Comparison of ENCODE assay signal across 20 cellular contexts in genomic region chr1:26221094-26221493, GRCh38. TPM values are rescaled to one million over a fixed set of nuclear protein-coding genes. Genes with fewer than 3 reads are reported as not detected.
DNase-seq lines count a peak whose midpoint lies in the region; ATAC-seq and TF ChIP-seq lines count a peak whose summit lies in the region.
"Had no signal": no experiment of that assay in that cellular context is flagged by ENCODE, and none has a peak within 500 bp of the region (broad histone marks: within the 10 kb centered on the region; RNA-seq: fewer than 3 reads in every experiment).

No MANE protein-coding gene starts in this region.

- H3K36me3 ChIP-seq in HEK293 (ENCODE audit: control insufficient read depth in 2 of 2, insufficient read depth in 1 of 2, low read length in 2 of 2) = no peaks in the 10 kb centered on the region
- H3K36me3 ChIP-seq in suprapubic skin = no peaks in the 10 kb centered on the region
- H3K36me3 ChIP-seq: BLaER1, HAP-1 had no signal

- H3K4me3 Mint-ChIP-seq in CD4-positive, alpha-beta T cell = no peak overlapping the region
- H3K4me3 Mint-ChIP-seq: CD14-positive monocyte; CD8-positive, alpha-beta T cell; IgD-negative memory B cell had no signal

- ATAC-seq in HG02938 (IDR thresholded peaks at IDR 0.05; ENCODE audit: unreplicated experiment) = no peak
- no peak for ATAC-seq in CD4-positive, alpha-beta T cell (ENCODE audit: poor library complexity)
- ATAC-seq: CD8-positive, alpha-beta T cell had no signal

- POLR2A ChIA-PET in HEK293 (lab: Yijun Ruan, JAX) = no interaction called here
- POLR2A ChIA-PET in CD4-positive, alpha-beta T cell (lab: Charles Lee) = no interaction called here

- WGBS in suprapubic skin = 100% methylated on average over 2 of the region's 2 CpGs

- TF ChIP-seq CTCF in HEK293 (tag by site-specific recombination; IDR thresholded peaks at IDR 0.05) (no peak), suprapubic skin (IDR thresholded peaks at IDR 0.05) (no peak)
- TF ChIP-seq CTCF in CD4-positive, alpha-beta T cell (IDR thresholded peaks at IDR 0.05) = no peak

- DNase-seq in DMS 273 (lab: John Stamatoyannopoulos, UW; ENCODE audit: unreplicated experiment) (peak; percentile 37), DMS 273 treated with DMSO at 0.1 percent for 48 hours (lab: John Stamatoyannopoulos, UW) (no peak), myocyte (ENCODE audit: low read depth) (peak; percentile 4), suprapubic skin (ENCODE audit: low spot score in 2 of 2) (peak; percentile 8 to 15)
- no peak for DNase-seq in CD4-positive, alpha-beta T cell
- DNase-seq: Calu3; CD8-positive, alpha-beta T cell; KBM-7 had no signal

- peaks cover 7% of the 10 kb centered on the region for H3K4me1 Mint-ChIP-seq in CD4-positive, alpha-beta T cell (ENCODE audit: low read depth)

- no peak for TF ChIP-seq EP300 in suprapubic skin (IDR thresholded peaks at IDR 0.05)

- no peak overlapping the region for H3K27ac Mint-ChIP-seq in CD4-positive, alpha-beta T cell
- H3K27ac Mint-ChIP-seq: CD8-positive, alpha-beta T cell; IgD-negative memory B cell had no signal

- CTCF ChIA-PET in HEK293 (lab: Yijun Ruan, JAX) = interaction anchor here (0.6 to 3.4 kb wide), 3 partner anchors 12 to 249 kb away, joined by 3 to 27 read pairs (median 6); partner anchors contain the start of gene CEP85
- CTCF ChIA-PET in CD4-positive, alpha-beta T cell (lab: Charles Lee) = no interaction called here

- intact Hi-C loops in CD4-positive, alpha-beta T cell (cut with DNase I, micrococcal nuclease) = loop anchor here in 1 of 2 experiments (5.0 kb wide), 1 partner anchor 39 kb away; no protein-coding TSS in a partner anchor

- TF ChIP-seq POLR2A in suprapubic skin (IDR thresholded peaks at IDR 0.05) = no peak

- no peaks in the 10 kb centered on the region for H3K9me3 Mint-ChIP-seq in CD4-positive, alpha-beta T cell
- H3K9me3 Mint-ChIP-seq: CD8-positive, alpha-beta T cell; IgD-negative memory B cell had no signal

- H3K4me1 ChIP-seq in HEK293 (ENCODE audit: control insufficient read depth, insufficient read depth, low read length) (peaks cover 3% of the 10 kb centered on the region; the same call in 1 of the 2 replicates), suprapubic skin (peaks cover 15% of the 10 kb centered on the region)

- H3K9me3 ChIP-seq in HEK293 (ENCODE audit: control insufficient read depth, insufficient read depth, low read depth, low read length) = no peaks in the 10 kb centered on the region
- no peaks in the 10 kb centered on the region for H3K9me3 ChIP-seq in suprapubic skin
- no peaks in the 10 kb centered on the region for H3K9me3 ChIP-seq in CD4-positive, alpha-beta T cell (ENCODE audit: control insufficient read depth, low read length)
- H3K9me3 ChIP-seq: BLaER1, HAP-1 had no signal

- H3K36me3 Mint-ChIP-seq in CD4-positive, alpha-beta T cell (ENCODE audit: low read depth) = no peaks in the 10 kb centered on the region
- H3K36me3 Mint-ChIP-seq: CD8-positive, alpha-beta T cell; IgD-negative memory B cell had no signal

- H3K4me3 ChIP-seq in HEK293 (ENCODE audit: low read depth, low read length) (no peak overlapping the region), suprapubic skin (no peak overlapping the region)
- H3K4me3 ChIP-seq: BLaER1, HAP-1 had no signal

- peaks cover 25% of the 10 kb centered on the region for H3K27me3 Mint-ChIP-seq in CD4-positive, alpha-beta T cell

- peaks cover 25% of the 10 kb centered on the region for H3K27me3 ChIP-seq in suprapubic skin
- peaks cover 10% of the 10 kb centered on the region for H3K27me3 ChIP-seq in CD4-positive, alpha-beta T cell (ENCODE audit: control insufficient read depth, insufficient read depth, low read length)

- H3K27ac ChIP-seq in HEK293 (ENCODE audit: extremely low read depth, low read depth, low read length) (no peak overlapping the region), suprapubic skin (no peak overlapping the region)
- no peak overlapping the region for H3K27ac ChIP-seq in CD4-positive, alpha-beta T cell (ENCODE audit: low read depth, low read length)
- H3K27ac ChIP-seq: 22Rv1, BLaER1, HL-60 had no signal

TF ChIP-seq in HEK293, 187 proteins besides CTCF, POLR2A, EP300 and RAD21:
- TF ChIP-seq ZBTB44 (tag by site-specific recombination; IDR thresholded peaks at IDR 0.05) = 0 out of 2 replicates have a peak, but pooled peaks have one; percentile 37
- no peak for TF ChIP-seq ZNF391 (tag by site-specific recombination; IDR thresholded peaks at IDR 0.05; ENCODE audit: borderline replicate concordance, low read depth)
- peak; percentile 55; the same call in 1 of the 2 replicates for TF ChIP-seq OSR2 (tag by site-specific recombination; IDR thresholded peaks at IDR 0.05)
- TF ChIP-seq GLIS1 (tag by site-specific recombination; IDR thresholded peaks at IDR 0.05) = peak; percentile 59; the same call in 1 of the 2 replicates
- TF ChIP-seq ZNF629 (tag by site-specific recombination; IDR thresholded peaks at IDR 0.05) = 0 out of 2 replicates have a peak, but pooled peaks have one; percentile 20

RNA-seq across cellular contexts. Expression of gene CEP85, which starts 12.9 kb away (rescaled TPM):
- total RNA-seq in myocyte = 13.0 and 22.6 TPM in 2 replicates
- 13.8 TPM for polyA plus RNA-seq in myocyte (2012)
- 10 to 100 TPM; 18.2 to 27.8 (median 18.7) TPM for total RNA-seq in suprapubic skin
- total RNA-seq in CD4-positive, alpha-beta T cell = 1 to 10 TPM; 7.6 to 8.4 TPM

RNA-seq across cellular contexts. Expression of gene CATSPER4, which starts 30.7 kb away (rescaled TPM):
- not detected in 2 replicates for total RNA-seq in myocyte
- not detected for polyA plus RNA-seq in myocyte (2012)
- not detected for total RNA-seq in suprapubic skin
- not detected for total RNA-seq in CD4-positive, alpha-beta T cell
- total RNA-seq: A673; Calu3; CD8-positive, alpha-beta T cell; H4; HT1080 had no signal
- polyA plus RNA-seq: AG04450, CD14-positive monocyte, IgD-negative memory B cell had no signal

RNA-seq across cellular contexts. Expression of gene CNKSR1, which starts 43.8 kb away (rescaled TPM):
- total RNA-seq in myocyte (0.36 and 0.62 TPM in 2 replicates), suprapubic skin (10 to 100 TPM; 45.6 to 91.2 (median 53.7) TPM)
- 0.77 TPM for polyA plus RNA-seq in myocyte (2012)
- total RNA-seq in CD4-positive, alpha-beta T cell = 1 to 10 TPM; 2.3 to 3.6 TPM
- total RNA-seq: H4 had no signal
- polyA plus RNA-seq: CD14-positive monocyte had no signal

RNA-seq across cellular contexts. Expression of gene ZNF593OS, which starts 49.5 kb away (rescaled TPM):
- total RNA-seq in myocyte (not detected in 2 replicates), suprapubic skin (not detected)
- polyA plus RNA-seq in myocyte (2012) = 0.53 TPM
- not detected for total RNA-seq in CD4-positive, alpha-beta T cell
- total RNA-seq: A673; Calu3; CD8-positive, alpha-beta T cell; H4; HT1080 had no signal
- polyA plus RNA-seq: AG04450 had no signal

RNA-seq across cellular contexts. Expression of gene ZNF593, which starts 51.4 kb away (rescaled TPM):
- total RNA-seq in myocyte = 25.6 and 27.8 TPM in 2 replicates
- 47.6 TPM for polyA plus RNA-seq in myocyte (2012)
- 10 to 100 TPM; 15.3 to 53.4 (median 28.3) TPM for total RNA-seq in suprapubic skin
- 1 to 10 TPM; 5.0 to 6.6 TPM for total RNA-seq in CD4-positive, alpha-beta T cell

Comparison
In these comparisons a context has a peak if more than half of its experiments do, and no peak if none do; other contexts are left out.
1. DNase-seq: peak in DMS 273 (single experiment), myocyte (single experiment) and suprapubic skin (2 of 2); none in DMS 273 treated with DMSO at 0.1 percent for 48 hours (single experiment) and CD4-positive, alpha-beta T cell (0 of 10).
2. RNA of gene CNKSR1, which starts 43.8 kb away (total RNA-seq): 45.6 to 91.2 TPM in suprapubic skin; 2.3 to 3.6 TPM in CD4-positive, alpha-beta T cell and 0.36 to 0.62 TPM in myocyte; every median in the first group is over 10 times any median in the second.